In the genomic region with DNA sequence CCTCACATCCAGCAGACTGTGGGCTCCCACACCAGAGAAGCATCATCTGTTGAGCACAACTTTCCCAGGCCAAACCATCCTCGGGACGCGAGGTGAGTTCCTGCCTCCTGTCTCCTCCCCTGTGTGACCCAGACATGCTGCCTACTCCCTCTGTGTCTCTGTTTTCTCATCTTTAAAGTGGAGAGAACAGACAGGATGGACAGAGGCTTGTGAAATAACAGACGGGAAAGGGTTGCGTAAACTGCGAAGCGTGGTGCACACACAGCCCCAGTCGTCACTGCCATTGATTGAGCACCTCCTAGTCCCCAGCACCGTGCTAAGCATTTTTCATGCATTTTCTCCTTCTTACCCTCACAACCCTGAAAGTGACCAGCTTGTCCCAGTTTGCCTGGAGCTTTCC, we compare ENCODE assay signal across 19 cellular contexts. TPM values are rescaled to one million over a fixed set of nuclear protein-coding genes. Genes with fewer than 3 reads are reported as not detected.
DNase-seq lines count a peak whose midpoint lies in the region; ATAC-seq, FAIRE-seq and TF ChIP-seq lines count a peak whose summit lies in the region.
"Had no signal": no experiment of that assay in that cellular context is flagged by ENCODE, and none has a peak within 500 bp of the region (broad histone marks: within the 10 kb centered on the region; RNA-seq: fewer than 3 reads in every experiment).

No MANE protein-coding gene starts in this region.

- H3K4me1 ChIP-seq in IMR-90 (ENCODE audit: control insufficient read depth, insufficient read depth, low read length) (no peaks in the 10 kb centered on the region), upper lobe of right lung (no peaks in the 10 kb centered on the region)
- H3K4me1 ChIP-seq: BLaER1 had no signal

- no peak overlapping the region for H3K4ac ChIP-seq in IMR-90 (ENCODE audit: low read depth, low read length)

- H3K27ac Mint-ChIP-seq in T-cell: no peak overlapping the region

- CTCF ChIA-PET in IMR-90 (lab: Yijun Ruan, JAX) (no interaction called here), T-cell (lab: Charles Lee) (no interaction called here)

- H3K4me3 ChIP-seq in IMR-90 (ENCODE audit: insufficient read depth, low read depth, low read length): no peak overlapping the region
- H3K4me3 ChIP-seq in bronchial epithelial cell (ENCODE audit: low read depth, low read length): no peak overlapping the region
- H3K4me3 ChIP-seq in upper lobe of right lung: no peak overlapping the region
- H3K4me3 ChIP-seq: BLaER1 had no signal

- no peaks in the 10 kb centered on the region for H3K36me3 Mint-ChIP-seq in T-cell
- H3K36me3 Mint-ChIP-seq: CD8-positive, alpha-beta memory T cell had no signal

- H3K27me3 Mint-ChIP-seq in T-cell: peaks cover 24 to 55% of the 10 kb centered on the region in 2 donors

- no peak overlapping the region for H2AK5ac ChIP-seq in IMR-90 (ENCODE audit: low read depth, low read length)

- DNase-seq in IMR-90 (no peak), NOMO-1 (lab: John Stamatoyannopoulos, UW; ENCODE audit: unreplicated experiment in 2 of 2) (peak; percentile 65 to 81), bronchial epithelial cell (ENCODE audit: low read depth) (no peak), upper lobe of right lung (no peak), T-cell (no peak), HuH-7.5 (ENCODE audit: low spot score) (no peak)
- DNase-seq: CD8-positive, alpha-beta memory T cell; GOT3; NCI-H1092 treated with DMSO at 0.1 percent for 48 hours; NCI-H1694; NCI-H345; NCI-H69; NK-92 treated with Interleukin-12 subunit alpha and Interleukin-12 subunit beta, amount 100 ng/mL, for 24 hours had no signal

- dilution Hi-C loops in IMR-90 (cut with HindIII; ENCODE audit: low sequenced_read_pairs, unreplicated experiment): no loop called here

- POLR2A ChIA-PET in IMR-90 (lab: Charles Lee; ENCODE audit: unreplicated experiment): no interaction called here
- POLR2A ChIA-PET in T-cell (lab: Charles Lee): no interaction called here

- no peaks in the 10 kb centered on the region for H3K4me1 Mint-ChIP-seq in T-cell

- no peaks in the 10 kb centered on the region for H3K36me3 ChIP-seq in IMR-90 (ENCODE audit: control insufficient read depth, insufficient read depth, low read length)
- H3K36me3 ChIP-seq in bronchial epithelial cell (ENCODE audit: control insufficient read depth, insufficient read depth, low read length): no peaks in the 10 kb centered on the region
- H3K36me3 ChIP-seq in upper lobe of right lung: no peaks in the 10 kb centered on the region
- H3K36me3 ChIP-seq: BLaER1 had no signal

- H3K4me3 Mint-ChIP-seq in T-cell: no peak overlapping the region
- H3K4me3 Mint-ChIP-seq: CD8-positive, alpha-beta memory T cell had no signal

- H2AFZ ChIP-seq in IMR-90 (replicated peaks; ENCODE audit: low read length, poor library complexity): no peak overlapping the region

- H3K9me1 ChIP-seq in IMR-90 (ENCODE audit: insufficient read depth, low read length): no peaks in the 10 kb centered on the region

- TF ChIP-seq CTCF in IMR-90 (conservative IDR thresholded peaks at IDR 0.05; ENCODE audit: low read depth, low read length) (no peak), bronchial epithelial cell (IDR thresholded peaks at IDR 0.05; ENCODE audit: insufficient read depth, low read length, severe bottlenecking) (no peak), upper lobe of right lung (IDR thresholded peaks at IDR 0.05) (no peak)

- no peak overlapping the region for H2AK9ac ChIP-seq in IMR-90 (replicated peaks; ENCODE audit: low read depth, low read length, poor library complexity)

- H3K14ac ChIP-seq in IMR-90 (replicated peaks; ENCODE audit: low read depth, low read length): no peak overlapping the region

- no peaks in the 10 kb centered on the region for H4K20me1 ChIP-seq in IMR-90 (ENCODE audit: insufficient read depth, low read length)
- H4K20me1 ChIP-seq: BLaER1 had no signal

- no peak overlapping the region for H4K91ac ChIP-seq in IMR-90 (ENCODE audit: insufficient read depth, low read depth, low read length)

- no TSS peak for BruUV-seq in IMR-90 (replicated peaks; lab: Mats Ljungman, UMichigan)

- no peak overlapping the region for H4K5ac ChIP-seq in IMR-90 (ENCODE audit: low read depth, low read length)

- 17% methylated on average over 2 of the region's 9 CpGs; no CpG with 5 or more reads in 1 of the 2 experiments for WGBS in IMR-90 (ENCODE audit: extremely low coverage in 2 of 2, insufficient read length in 1 of 2), 2 experiments

- no peak overlapping the region for H4K8ac ChIP-seq in IMR-90 (ENCODE audit: low read depth in 2 of 2, low read length in 2 of 2)

- ATAC-seq in IMR-90 (ENCODE audit: low read depth): no peak
- peak; percentile 16 for ATAC-seq in upper lobe of right lung
- no peak for ATAC-seq in T-cell (replicated peaks in 1 of 4)
- no peak for ATAC-seq in HG03139 (IDR thresholded peaks at IDR 0.05; ENCODE audit: unreplicated experiment)
- ATAC-seq: Panc1, Right ventricle myocardium inferior, SK-N-SH treated with all-trans-retinoic acid at 6 μM for 48 hours had no signal

- H3K27ac ChIP-seq in IMR-90 (ENCODE audit: insufficient read depth, low read length): no peak overlapping the region
- H3K27ac ChIP-seq in upper lobe of right lung: no peak overlapping the region
- H3K27ac ChIP-seq: BLaER1 had no signal

- no peak overlapping the region for H2BK120ac ChIP-seq in IMR-90 (ENCODE audit: low read depth, low read length)

- H3K9me3 Mint-ChIP-seq in T-cell: no peaks in the 10 kb centered on the region
- H3K9me3 Mint-ChIP-seq: CD8-positive, alpha-beta memory T cell had no signal

- intact Hi-C loops in IMR-90 (cut with micrococcal nuclease) (no loop called here), upper lobe of right lung (cut with DNase I) (no loop called here)

- no peak overlapping the region for H3K23ac ChIP-seq in IMR-90 (ENCODE audit: low read depth, low read length)

- no peak for TF ChIP-seq POLR2A in IMR-90 (IDR thresholded peaks at IDR 0.05; ENCODE audit: low read depth, low read length)

- TF ChIP-seq RAD21 in IMR-90 (IDR thresholded peaks at IDR 0.05; ENCODE audit: low read length): no peak

- no peak overlapping the region for H2BK15ac ChIP-seq in IMR-90 (ENCODE audit: low read depth, low read length)

- H3K18ac ChIP-seq in IMR-90 (ENCODE audit: low read depth, low read length): no peak overlapping the region

- no peaks in the 10 kb centered on the region for H3K79me1 ChIP-seq in IMR-90 (ENCODE audit: low read depth in 1 of 2, low read length in 2 of 2)

- FAIRE-seq in bronchial epithelial cell (lab: Jason Lieb, UNC): peak; percentile 66

- H3K27me3 ChIP-seq in IMR-90 (ENCODE audit: control insufficient read depth, insufficient read depth, low read length) (peaks cover 56% of the 10 kb centered on the region), bronchial epithelial cell (ENCODE audit: control insufficient read depth, insufficient read depth, low read length) (peaks cover 4% of the 10 kb centered on the region), upper lobe of right lung (peaks cover 23% of the 10 kb centered on the region)
- H3K27me3 ChIP-seq: BLaER1 had no signal

- no peak overlapping the region for H2BK20ac ChIP-seq in IMR-90 (ENCODE audit: low read depth, low read length)

- no peak overlapping the region for H3K9ac ChIP-seq in IMR-90 (ENCODE audit: low read depth, low read length)
- H3K9ac ChIP-seq: BLaER1 had no signal

- in situ Hi-C loops in IMR-90 (cut with MboI; ENCODE audit: low sequenced_read_pairs): no loop called here

- H3K4me2 ChIP-seq in IMR-90 (ENCODE audit: low read depth, low read length): no peak overlapping the region
- H3K4me2 ChIP-seq: BLaER1 had no signal

- no peak overlapping the region for H3K56ac ChIP-seq in IMR-90 (ENCODE audit: extremely low read depth, insufficient read depth, low read length)

- no peaks in the 10 kb centered on the region for H3K9me3 ChIP-seq in IMR-90 (ENCODE audit: control insufficient read depth, insufficient read depth, low read length)
- H3K9me3 ChIP-seq in upper lobe of right lung: no peaks in the 10 kb centered on the region
- H3K9me3 ChIP-seq: BLaER1 had no signal

- no peak overlapping the region for H2BK5ac ChIP-seq in IMR-90 (ENCODE audit: low read depth, low read length, poor library complexity, severe bottlenecking)

TF ChIP-seq in IMR-90, 13 proteins besides CTCF, POLR2A, EP300 and RAD21:
- TF ChIP-seq CHD1 (IDR thresholded peaks at IDR 0.05; ENCODE audit: low read depth, low read length) (no peak), NFE2L2 (IDR thresholded peaks at IDR 0.05; ENCODE audit: low read depth, low read length) (no peak), MAFK (IDR thresholded peaks at IDR 0.05; ENCODE audit: low read depth, low read length) (no peak), CEBPB (IDR thresholded peaks at IDR 0.05; ENCODE audit: low read depth, low read length) (0 out of 2 replicates have a peak, but pooled peaks have one; percentile 4), RFX5 (IDR thresholded peaks at IDR 0.05; ENCODE audit: low read depth, low read length) (no peak)
TF ChIP-seq in IMR-90: peak in this region for 1.

RNA-seq across cellular contexts. Expression of a gene that starts 52.1 kb away (rescaled TPM):
- total RNA-seq in IMR-90 (2012; rRNA removed) (not detected in 2 replicates), bronchial epithelial cell (under 0.01 TPM in 1 of 2 replicates, not detected in the other), upper lobe of right lung (0.14 TPM), T-cell (not detected)
- polyA plus RNA-seq in IMR-90 (2012; rRNA removed): not detected in 2 replicates
- polyA plus RNA-seq in IMR-90 (2012; cell fraction: cytosol; rRNA removed): not detected in 2 replicates
- polyA plus RNA-seq in IMR-90 (2012; cell fraction: nucleus; rRNA removed; ENCODE audit: low replicate concordance): not detected in 2 replicates
- total RNA-seq: CD8-positive, alpha-beta memory T cell; LHCN-M2 had no signal
- polyA plus RNA-seq: CD8-positive, alpha-beta memory T cell had no signal

Comparison
In these comparisons a context has a peak if more than half of its experiments do, and no peak if none do; other contexts are left out.
1. DNase-seq: peak in NOMO-1 (2 of 2); none in IMR-90 (single experiment), bronchial epithelial cell (single experiment), upper lobe of right lung (single experiment), T-cell (0 of 34) and HuH-7.5 (single experiment).